ENCODE assay signal across 1 cellular context in genomic region chr4:186726440-186727148, GRCh38.
TF ChIP-seq lines count a peak whose summit lies in the region.

No MANE protein-coding gene starts in this region.

TF ChIP-seq in HepG2, 621 proteins besides CTCF, POLR2A, EP300 and RAD21 (continued from another document and continues in another):
- TF ChIP-seq TEAD3 (CRISPR knock-in tag; optimal IDR thresholded peaks at IDR 0.05; ENCODE audit: borderline replicate concordance) (no peak), CBFB (CRISPR knock-in tag; IDR thresholded peaks at IDR 0.05) (peak; percentile 44; the same call in 1 of the 2 replicates), HNF1B (CRISPR knock-in tag; IDR thresholded peaks at IDR 0.05) (peak; percentile 76; the same call in 1 of the 2 replicates), BRD4 (CRISPR knock-in tag; IDR thresholded peaks at IDR 0.05) (no peak), KMT2B (CRISPR knock-in tag; IDR thresholded peaks at IDR 0.05) (peak; percentile 56; the same call in 1 of the 2 replicates), CENPT (CRISPR knock-in tag; IDR thresholded peaks at IDR 0.05; ENCODE audit: low read depth) (0 out of 2 replicates have a peak, but pooled peaks have one; percentile 37), ZNF512 (CRISPR knock-in tag; IDR thresholded peaks at IDR 0.05) (no peak), ZBTB4 (CRISPR knock-in tag; IDR thresholded peaks at IDR 0.05; ENCODE audit: borderline replicate concordance) (no peak), CREBL2 (CRISPR knock-in tag; IDR thresholded peaks at IDR 0.05; ENCODE audit: borderline replicate concordance) (no peak), ZNF770 (CRISPR knock-in tag; IDR thresholded peaks at IDR 0.05) (peak; percentile 81), ZNF580 (CRISPR knock-in tag; IDR thresholded peaks at IDR 0.05; ENCODE audit: borderline replicate concordance, low read depth) (peak; percentile 57; the same call in 1 of the 2 replicates), MTA1 (CRISPR knock-in tag; IDR thresholded peaks at IDR 0.05; ENCODE audit: borderline replicate concordance) (peak; percentile 90; the same call in 1 of the 2 replicates), NFE2 (CRISPR knock-in tag; IDR thresholded peaks at IDR 0.05) (no peak), ZNF484 (CRISPR knock-in tag; IDR thresholded peaks at IDR 0.05; ENCODE audit: borderline replicate concordance, low read depth) (no peak), ZFP36 (IDR thresholded peaks at IDR 0.05; ENCODE audit: borderline replicate concordance, low read depth, low read length, partially characterized antibody) (no peak), USF2 (IDR thresholded peaks at IDR 0.05; ENCODE audit: low read depth, low read length) (no peak), USF2 (CRISPR knock-in tag; IDR thresholded peaks at IDR 0.05; ENCODE audit: borderline replicate concordance) (no peak; the same call in 1 of the 2 replicates), ZNF672 (CRISPR knock-in tag; IDR thresholded peaks at IDR 0.05) (no peak; the same call in 1 of the 2 replicates), POGK (CRISPR knock-in tag; conservative IDR thresholded peaks at IDR 0.05) (0 out of 2 replicates have a peak, but pooled peaks have one; percentile 38), MEIS1 (CRISPR knock-in tag; IDR thresholded peaks at IDR 0.05; ENCODE audit: borderline replicate concordance) (peak; percentile 70; the same call in 1 of the 2 replicates), ZNF235 (CRISPR knock-in tag; IDR thresholded peaks at IDR 0.05; ENCODE audit: borderline replicate concordance) (no peak), ZNF782 (CRISPR knock-in tag; IDR thresholded peaks at IDR 0.05; ENCODE audit: borderline replicate concordance) (peak; percentile 79; the same call in 1 of the 2 replicates), ZNF20 (CRISPR knock-in tag; IDR thresholded peaks at IDR 0.05) (no peak), ZNF337 (CRISPR knock-in tag; IDR thresholded peaks at IDR 0.05; ENCODE audit: borderline replicate concordance, low read depth) (no peak), ZBTB7B (CRISPR knock-in tag; IDR thresholded peaks at IDR 0.05) (peak; percentile 85), RARA (CRISPR knock-in tag; IDR thresholded peaks at IDR 0.05) (peak; percentile 67), FOXP4 (CRISPR knock-in tag; IDR thresholded peaks at IDR 0.05) (no peak), CREB3 (CRISPR knock-in tag; IDR thresholded peaks at IDR 0.05) (no peak), ZMYM4 (CRISPR knock-in tag; IDR thresholded peaks at IDR 0.05) (peak; percentile 87), IKZF4 (CRISPR knock-in tag; IDR thresholded peaks at IDR 0.05; ENCODE audit: borderline replicate concordance, low read depth, not compliant biosample characterization) (peak; percentile 54), ZBTB38 (CRISPR knock-in tag; IDR thresholded peaks at IDR 0.05) (peak; percentile 81), ZNF563 (CRISPR knock-in tag; IDR thresholded peaks at IDR 0.05) (peak; percentile 63; the same call in 1 of the 2 replicates), ZNF256 (CRISPR knock-in tag; conservative IDR thresholded peaks at IDR 0.05) (no peak), GFI1 (CRISPR knock-in tag; IDR thresholded peaks at IDR 0.05; ENCODE audit: borderline replicate concordance) (no peak; the same call in 1 of the 2 replicates), TBX3 (IDR thresholded peaks at IDR 0.05; ENCODE audit: borderline replicate concordance) (no peak), PHF5A (CRISPR knock-in tag; IDR thresholded peaks at IDR 0.05; ENCODE audit: low read depth, unreplicated experiment) (no peak), HNRNPH1 (optimal IDR thresholded peaks at IDR 0.05; ENCODE audit: low read depth, low read length) (no peak), ZSCAN5A (CRISPR knock-in tag; IDR thresholded peaks at IDR 0.05; ENCODE audit: borderline replicate concordance) (no peak), CSRNP2 (CRISPR knock-in tag; conservative IDR thresholded peaks at IDR 0.05; ENCODE audit: low read depth) (no peak), GZF1 (CRISPR knock-in tag; IDR thresholded peaks at IDR 0.05) (0 out of 2 replicates have a peak, but pooled peaks have one; percentile 47), HHEX (CRISPR knock-in tag; IDR thresholded peaks at IDR 0.05) (no peak)
